Comparison of ENCODE assay signal across 1 cellular context in genomic region chr10:113310317-113310716, GRCh38.
TF ChIP-seq lines count a peak whose summit lies in the region.

No MANE protein-coding gene starts in this region.

TF ChIP-seq in GM23338, 12 proteins besides CTCF, POLR2A, EP300 and RAD21 (continued from another document):
- TF ChIP-seq ZNF462 (CRISPR knock-in tag; IDR thresholded peaks at IDR 0.05), result no peak
- TF ChIP-seq STAT1 (IDR thresholded peaks at IDR 0.05; ENCODE audit: unreplicated experiment), result no peak
- TF ChIP-seq POLR2AphosphoS5 (IDR thresholded peaks at IDR 0.05; ENCODE audit: low read depth), result no peak
